In the genomic region with DNA sequence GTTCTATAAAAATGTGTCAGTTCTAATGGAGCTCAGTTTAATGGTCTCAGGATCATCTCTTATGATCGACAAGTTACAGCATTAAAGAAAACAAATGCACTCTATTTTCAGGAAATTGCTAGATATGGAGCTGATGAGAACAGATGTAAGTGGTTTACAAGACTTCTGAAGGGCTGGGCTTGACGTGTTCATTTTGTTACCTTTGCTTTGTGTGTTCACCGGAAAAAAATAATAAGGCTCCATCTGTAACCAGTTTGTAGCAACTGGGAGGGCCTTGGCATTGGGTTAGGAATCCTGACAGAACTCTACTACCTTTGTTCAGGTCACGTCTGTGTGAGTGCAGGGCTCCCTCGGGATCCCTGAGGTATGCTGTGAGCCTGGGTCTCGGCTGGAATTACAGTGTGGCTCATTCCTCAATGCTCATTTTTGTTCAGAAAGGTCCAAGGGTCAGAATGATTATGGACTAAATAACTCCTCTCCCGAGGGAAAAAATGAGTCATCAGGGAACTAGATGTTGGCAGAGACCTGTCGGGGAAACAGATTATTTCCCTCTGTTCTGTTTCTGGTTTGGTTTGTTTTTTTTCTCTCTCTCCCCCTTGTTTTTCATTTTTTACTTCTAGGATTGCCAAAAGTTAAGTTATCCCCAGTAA, we compare ENCODE assay signal across 10 cellular contexts.
A peak's percentile ranks its signal among the peaks of the same experiment; 100 is the strongest.
DNase-seq lines count a peak whose midpoint lies in the region; ATAC-seq and TF ChIP-seq lines count a peak whose summit lies in the region.
"Had no signal": no experiment of that assay in that cellular context is flagged by ENCODE, and none has a peak within 500 bp of the region (broad histone marks: within the 10 kb centered on the region; RNA-seq: fewer than 3 reads in every experiment).

No MANE protein-coding gene starts in this region.

- 29% methylated on average over 8 of the region's 8 CpGs for WGBS in urinary bladder

- no peak for TF ChIP-seq CTCF in glutamatergic neuron (IDR thresholded peaks at IDR 0.05; ENCODE audit: partially characterized antibody, unreplicated experiment)
- TF ChIP-seq CTCF in right atrium auricular region (IDR thresholded peaks at IDR 0.05), result no peak

- peaks cover 1% of the 10 kb centered on the region for H3K9me3 Mint-ChIP-seq in glutamatergic neuron (ENCODE audit: unreplicated experiment)

- peak overlapping the region; percentile 50 for H3K27ac ChIP-seq in urinary bladder (ENCODE audit: low read depth)
- H3K27ac ChIP-seq in right atrium auricular region, result no peak overlapping the region
- H3K27ac ChIP-seq: upper lobe of left lung had no signal

- H3K27me3 Mint-ChIP-seq in glutamatergic neuron (ENCODE audit: unreplicated experiment), result no peaks in the 10 kb centered on the region

- no peaks in the 10 kb centered on the region for H3K36me3 Mint-ChIP-seq in glutamatergic neuron (ENCODE audit: unreplicated experiment)

- no peak overlapping the region for H3K4me3 Mint-ChIP-seq in glutamatergic neuron (ENCODE audit: unreplicated experiment)

- peak; percentile 17 for DNase-seq in NCI-H146 (lab: John Stamatoyannopoulos, UW)
- no peak for DNase-seq in NCI-H146 treated with DMSO at 0.1 percent for 48 hours (lab: John Stamatoyannopoulos, UW; ENCODE audit: unreplicated experiment)
- DNase-seq in glutamatergic neuron, result peak; percentile 35
- DNase-seq in NCI-H2107 treated with DMSO at 0.1 percent for 48 hours (lab: John Stamatoyannopoulos, UW; ENCODE audit: unreplicated experiment), result no peak
- DNase-seq in right atrium auricular region (ENCODE audit: low spot score), result no peak
- DNase-seq: erythroblast, upper lobe of left lung had no signal

- H3K4me1 ChIP-seq in urinary bladder (ENCODE audit: insufficient read depth) (no peaks in the 10 kb centered on the region), right atrium auricular region (no peaks in the 10 kb centered on the region)
- H3K4me1 ChIP-seq: upper lobe of left lung had no signal

- no peak overlapping the region for H3K27ac Mint-ChIP-seq in glutamatergic neuron (ENCODE audit: unreplicated experiment)

- ATAC-seq in SK-N-SH treated with all-trans-retinoic acid at 6 μM for 48 hours (peak; percentile 95), HG03342 (IDR thresholded peaks at IDR 0.05; ENCODE audit: unreplicated experiment) (no peak)

- peaks cover 6% of the 10 kb centered on the region for H3K4me1 Mint-ChIP-seq in glutamatergic neuron (ENCODE audit: low read depth, unreplicated experiment)

- H3K9me3 ChIP-seq in right atrium auricular region, result no peaks in the 10 kb centered on the region
- H3K9me3 ChIP-seq: upper lobe of left lung had no signal

- H3K36me3 ChIP-seq in urinary bladder (ENCODE audit: insufficient read depth) (no peaks in the 10 kb centered on the region), right atrium auricular region (no peaks in the 10 kb centered on the region)
- H3K36me3 ChIP-seq: upper lobe of left lung had no signal

- H3K4me3 ChIP-seq in urinary bladder (ENCODE audit: low read depth, low read length) (no peak overlapping the region), right atrium auricular region (no peak overlapping the region)
- H3K4me3 ChIP-seq: upper lobe of left lung had no signal

- no peaks in the 10 kb centered on the region for H3K27me3 ChIP-seq in right atrium auricular region
- H3K27me3 ChIP-seq: upper lobe of left lung had no signal

TF ChIP-seq in SK-N-SH treated with all-trans-retinoic acid at 6 μM for 48 hours, 23 proteins besides CTCF, POLR2A, EP300 and RAD21:
- TF ChIP-seq ISL1 (CRISPR knock-in tag; IDR thresholded peaks at IDR 0.05), result peak; percentile 78
- no peak for TF ChIP-seq ARNTL (CRISPR knock-in tag; IDR thresholded peaks at IDR 0.05; ENCODE audit: borderline replicate concordance, low read depth)
- TF ChIP-seq RARB (CRISPR knock-in tag; IDR thresholded peaks at IDR 0.05), result 0 out of 2 replicates have a peak, but pooled peaks have one; percentile 46
- TF ChIP-seq TOX (CRISPR knock-in tag; IDR thresholded peaks at IDR 0.05; ENCODE audit: borderline replicate concordance), result peak; percentile 75; the same call in 1 of the 2 replicates
- TF ChIP-seq OSR1 (CRISPR knock-in tag; IDR thresholded peaks at IDR 0.05), result no peak
- peak; percentile 56; the same call in 1 of the 2 replicates for TF ChIP-seq CREB5 (CRISPR knock-in tag; IDR thresholded peaks at IDR 0.05; ENCODE audit: low read depth)

Comparison
In these comparisons a context has a peak if more than half of its experiments do, and no peak if none do; other contexts are left out.
1. DNase-seq: peak in NCI-H146 (single experiment) and glutamatergic neuron (single experiment); none in NCI-H146 treated with DMSO at 0.1 percent for 48 hours (single experiment), NCI-H2107 treated with DMSO at 0.1 percent for 48 hours (single experiment) and right atrium auricular region (single experiment).